Comparison of ENCODE assay signal across 9 cellular contexts in genomic region chr4:158172196-158172557, GRCh38. TPM values are rescaled to one million over a fixed set of nuclear protein-coding genes. Genes with fewer than 3 reads are reported as not detected.
DNase-seq lines count a peak whose midpoint lies in the region; FAIRE-seq and TF ChIP-seq lines count a peak whose summit lies in the region.
"Had no signal": no experiment of that assay in that cellular context is flagged by ENCODE, and none has a peak within 500 bp of the region (broad histone marks: within the 10 kb centered on the region; RNA-seq: fewer than 3 reads in every experiment).

No MANE protein-coding gene starts in this region.

- POLR2A ChIA-PET in HEK293T (lab: Yijun Ruan, JAX), result interaction anchor here (0.7 kb wide), 1 partner anchor 119 kb away, joined by 3 read pairs; no protein-coding TSS in a partner anchor

- 2% methylated on average over 2 of the region's 2 CpGs for WGBS in prostate gland

- H3K36me3 ChIP-seq in BLaER1 (no peaks in the 10 kb centered on the region), Peyer's patch (no peaks in the 10 kb centered on the region), prostate gland (no peaks in the 10 kb centered on the region)

- TF ChIP-seq CTCF in Peyer's patch (IDR thresholded peaks at IDR 0.05) (no peak), prostate gland (IDR thresholded peaks at IDR 0.05) (no peak)

- H3K9ac ChIP-seq in BLaER1, result no peak overlapping the region

- no peak overlapping the region for H3K4me3 ChIP-seq in BLaER1
- H3K4me3 ChIP-seq in Peyer's patch, result peak overlapping the region in 3 of 4 donors; percentile 3 to 61 (median 39)
- peak overlapping the region; percentile 30 to 39 for H3K4me3 ChIP-seq in prostate gland

- no peak for FAIRE-seq in RCC 7860 (lab: Jason Lieb, UNC)
- FAIRE-seq: H54 had no signal

- no peak for TF ChIP-seq POLR2A in Peyer's patch (IDR thresholded peaks at IDR 0.05)
- no peak for TF ChIP-seq POLR2A in prostate gland (IDR thresholded peaks at IDR 0.05)

- no peaks in the 10 kb centered on the region for H3K27me3 ChIP-seq in BLaER1
- no peaks in the 10 kb centered on the region for H3K27me3 ChIP-seq in Peyer's patch
- H3K27me3 ChIP-seq in prostate gland (replicated peaks; ENCODE audit: insufficient read depth), result no peaks in the 10 kb centered on the region

- CTCF ChIA-PET in HEK293T (lab: Yijun Ruan, JAX), result interaction anchor here (0.6 to 2.3 kb wide), 14 partner anchors 9 to 953 kb away, joined by 3 to 13 read pairs (median 4); no protein-coding TSS in a partner anchor

- H3K9me3 ChIP-seq in BLaER1 (no peaks in the 10 kb centered on the region), Peyer's patch (no peaks in the 10 kb centered on the region), prostate gland (no peaks in the 10 kb centered on the region)

- no peaks in the 10 kb centered on the region for H4K20me1 ChIP-seq in BLaER1

- H3K4me1 ChIP-seq in BLaER1, result peaks cover 10% of the 10 kb centered on the region
- peaks cover 0 to 22% (median 0%) of the 10 kb centered on the region in 4 donors for H3K4me1 ChIP-seq in Peyer's patch
- peaks cover 7% of the 10 kb centered on the region for H3K4me1 ChIP-seq in prostate gland (replicated peaks)

- no peak for DNase-seq in Peyer's patch
- DNase-seq in epithelial cell of prostate (ENCODE audit: low read depth, low spot score), result no peak
- DNase-seq in prostate gland (ENCODE audit: low spot score), result no peak
- DNase-seq in NCI-H446 treated with DMSO at 0.1 percent for 48 hours (lab: John Stamatoyannopoulos, UW), result no peak
- no peak for DNase-seq in RCC 7860 (ENCODE audit: low spot score)
- DNase-seq in SKM-1 treated with dmso at 0.1 percent for 144 hours (lab: John Stamatoyannopoulos, UW; ENCODE audit: unreplicated experiment), result no peak
- no peak for DNase-seq in HEK293T (ENCODE audit: extremely low spot score)

- intact Hi-C loops in prostate gland (cut with DNase I), result loop anchor here (2.0 to 10.0 kb wide), 2 partner anchors 179 to 593 kb away; partner anchors contain the start of gene FNIP2

- H3K27ac ChIP-seq in BLaER1, result no peak overlapping the region
- H3K27ac ChIP-seq in Peyer's patch, result peak overlapping the region in 3 of 4 donors; percentile 37 to 78 (median 52)
- H3K27ac ChIP-seq in epithelial cell of prostate, result peak overlapping the region; percentile 57
- peak overlapping the region; percentile 66 to 71 for H3K27ac ChIP-seq in prostate gland

- H3K4me2 ChIP-seq in BLaER1, result peak overlapping the region; percentile 41

TF ChIP-seq in HEK293T, 16 proteins besides CTCF, POLR2A, EP300 and RAD21:
- TF ChIP-seq NFRKB (IDR thresholded peaks at IDR 0.05), result no peak
- no peak for TF ChIP-seq LEF1 (IDR thresholded peaks at IDR 0.05; ENCODE audit: borderline replicate concordance)
- no peak for TF ChIP-seq CTBP1 (IDR thresholded peaks at IDR 0.05; ENCODE audit: borderline replicate concordance)
- no peak for TF ChIP-seq HDGF (IDR thresholded peaks at IDR 0.05; ENCODE audit: borderline replicate concordance)

RNA-seq across cellular contexts. Expression of gene GASK1B, which starts 0.6 kb away (rescaled TPM):
- 10 to 100 TPM in 2 of 4 donors, 1 to 10 TPM in 2; 8.8 to 59.4 (median 10.1) TPM for total RNA-seq in Peyer's patch
- total RNA-seq in prostate gland, result 10 to 100 TPM; 20.2 to 27.3 TPM

RNA-seq across cellular contexts. Expression of gene TMEM144, which starts 38.1 kb away (rescaled TPM):
- 10 to 100 TPM in 3 of 4 donors, 1 to 10 TPM in 1; 7.4 to 67.1 (median 45.2) TPM for total RNA-seq in Peyer's patch
- total RNA-seq in prostate gland, result 1 to 10 TPM; 7.5 to 8.1 TPM
